Comparison of ENCODE assay signal across 8 cellular contexts in the genomic region with DNA sequence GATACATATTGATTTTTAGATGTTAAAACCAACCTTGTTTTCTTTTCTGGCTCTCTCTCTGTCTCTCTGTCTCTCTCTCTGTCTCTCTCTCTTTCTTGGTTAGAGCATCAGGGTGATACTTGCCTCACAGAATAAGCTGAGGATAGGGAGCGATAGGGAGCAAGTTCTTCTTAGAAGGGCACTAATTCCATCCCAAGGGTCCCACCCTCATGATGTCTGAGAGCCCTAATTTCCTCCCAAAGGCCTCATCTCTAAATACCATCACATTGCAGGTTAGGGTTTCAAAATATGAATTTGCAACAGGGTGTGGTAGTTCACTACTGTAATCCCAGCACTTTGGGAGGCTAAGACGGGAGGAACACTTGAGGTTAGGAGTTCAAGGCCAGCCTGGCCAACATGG. TPM values are rescaled to one million over a fixed set of nuclear protein-coding genes. Genes with fewer than 3 reads are reported as not detected.
"Had no signal": no experiment of that assay in that cellular context is flagged by ENCODE, and none has a peak within 500 bp of the region (broad histone marks: within the 10 kb centered on the region; RNA-seq: fewer than 3 reads in every experiment).

No MANE protein-coding gene starts in this region.

- FAIRE-seq: HTR-8/SVneo, K562 had no signal

- H3K4me3 Mint-ChIP-seq: IgD-negative memory B cell had no signal

- DNase-seq: IMR-90, KBM-7, KG1 had no signal

- H3K4me3 ChIP-seq: K562 had no signal

- ATAC-seq: K562 had no signal

- H3K36me3 Mint-ChIP-seq: IgD-negative memory B cell had no signal

- H3K27ac ChIP-seq: HL-60 had no signal

RNA-seq across cellular contexts. Expression of a gene that starts 5.1 kb away (rescaled TPM):
- total RNA-seq: HT1080, IMR-90 had no signal
- polyA plus RNA-seq: IMR-90 had no signal
